Comparison of ENCODE assay signal across 23 cellular contexts in the genomic region with DNA sequence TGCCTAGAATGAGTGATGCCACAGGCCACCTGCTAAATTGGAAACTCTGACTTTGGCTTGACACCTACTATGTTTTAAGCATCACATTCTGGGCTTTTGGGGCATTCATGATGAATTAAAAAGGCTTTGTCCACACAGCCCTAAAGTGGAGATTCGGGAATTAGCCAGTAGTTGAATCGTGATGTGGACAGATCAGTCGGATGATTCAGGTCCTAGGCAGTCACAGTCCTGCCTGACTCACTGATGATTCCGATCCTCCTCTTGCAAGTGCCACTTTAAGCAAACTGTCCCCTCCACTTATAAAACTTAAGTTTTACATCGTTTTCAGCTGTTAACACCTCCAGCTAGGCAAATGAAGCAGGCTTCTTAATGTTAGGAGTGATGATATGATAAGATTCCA.
A peak's percentile ranks its signal among the peaks of the same experiment; 100 is the strongest.
DNase-seq lines count a peak whose midpoint lies in the region; ATAC-seq, FAIRE-seq and TF ChIP-seq lines count a peak whose summit lies in the region.
"Had no signal": no experiment of that assay in that cellular context is flagged by ENCODE, and none has a peak within 500 bp of the region (broad histone marks: within the 10 kb centered on the region; RNA-seq: fewer than 3 reads in every experiment).

No MANE protein-coding gene starts in this region.

- H3K27ac ChIP-seq in ascending aorta (no peak overlapping the region), gastroesophageal sphincter (no peak overlapping the region)
- H3K27ac ChIP-seq: neural progenitor cell, SK-N-MC had no signal

- no peak overlapping the region for H3K4me3 ChIP-seq in bronchial epithelial cell (ENCODE audit: low read depth, low read length)
- no peak overlapping the region for H3K4me3 ChIP-seq in ascending aorta
- no peak overlapping the region for H3K4me3 ChIP-seq in gastroesophageal sphincter
- H3K4me3 ChIP-seq: dorsolateral prefrontal cortex, GM12878, K562, neural progenitor cell, SK-N-MC had no signal

- intact Hi-C loops in ascending aorta (cut with DNase I) = loop anchor here (5.0 kb wide), 1 partner anchor 639 kb away; no protein-coding TSS in a partner anchor

- FAIRE-seq in bronchial epithelial cell (lab: Jason Lieb, UNC) = no peak
- FAIRE-seq: GM12878, K562 had no signal

- no peak for TF ChIP-seq EP300 in gastroesophageal sphincter (IDR thresholded peaks at IDR 0.05)

- ATAC-seq in gastroesophageal sphincter (no peak), GM21825 (IDR thresholded peaks at IDR 0.05; ENCODE audit: unreplicated experiment) (no peak)
- no peak for ATAC-seq in stimulated activated naive B cell treated with anti-CD40 and anti-IgM and Interleukin-4, amounts not matched to agents 10 μg/mL and 1 μg/mL and 100 μg/mL, for 72 hours (replicated peaks)
- ATAC-seq: GM12878; K562; left cardiac atrium; stimulated activated naive CD8-positive, alpha-beta T cell treated with anti-CD3 and anti-CD28 coated beads, Interleukin-15, Interleukin-2, amounts not matched to agents 100 U/mL and 50 U/mL, for 24 hours had no signal

- H3K4me3 Mint-ChIP-seq in stimulated activated naive B cell treated with anti-CD40 and anti-IgM and Interleukin-4, amounts not matched to agents 10 μg/mL and 1 μg/mL and 100 μg/mL, for 72 hours = no peak overlapping the region
- H3K4me3 Mint-ChIP-seq: activated CD4-positive, alpha-beta T cell treated with anti-CD3 and anti-CD28 coated beads, Interleukin-2, amount 10 ng/mL, durations not matched to agents 7 days and 5 days; CD8-positive, alpha-beta memory T cell; neural progenitor cell; type B pancreatic cell had no signal

- DNase-seq in AG08396 (ENCODE audit: low spot score) (peak; percentile 35), LHCN-M2 (ENCODE audit: low read depth) (peak; percentile 22), bronchial epithelial cell (ENCODE audit: low read depth) (peak; percentile 56), kidney tubule cell (ENCODE audit: low spot score) (peak; percentile 59), ascending aorta (ENCODE audit: low spot score in 2 of 2) (no peak)
- DNase-seq in stimulated activated naive B cell treated with anti-CD40 and anti-IgM and Interleukin-4, amounts not matched to agents 10 μg/mL and 1 μg/mL and 100 μg/mL, for 72 hours = no peak
- DNase-seq: activated CD4-positive, alpha-beta T cell treated with anti-CD3 and anti-CD28 coated beads, Interleukin-2, amount 10 ng/mL, durations not matched to agents 7 days and 5 days; activated naive CD4-positive, alpha-beta T cell treated with Interleukin-2 at 50 U/mL for 16 hours; CD8-positive, alpha-beta memory T cell; dorsolateral prefrontal cortex; left cardiac atrium; midbrain; NCI-H1092 treated with DMSO at 0.1 percent for 48 hours; OCI-M1; stimulated activated CD4-positive, alpha-beta T cell treated with anti-CD3 and anti-CD28 coated beads, Interleukin-15, amount 100 ng/mL, for 24 hours; stimulated activated naive CD8-positive, alpha-beta T cell treated with anti-CD3 and anti-CD28 coated beads, Interleukin-15, Interleukin-2, amounts not matched to agents 100 U/mL and 50 U/mL, for 24 hours had no signal

- peaks cover 3% of the 10 kb centered on the region for H3K27me3 ChIP-seq in bronchial epithelial cell (ENCODE audit: control insufficient read depth, insufficient read depth, low read length)
- H3K27me3 ChIP-seq in ascending aorta = no peaks in the 10 kb centered on the region
- peaks cover 10% of the 10 kb centered on the region for H3K27me3 ChIP-seq in gastroesophageal sphincter
- H3K27me3 ChIP-seq: neural progenitor cell had no signal

- H3K36me3 ChIP-seq in bronchial epithelial cell (ENCODE audit: control insufficient read depth, insufficient read depth, low read length) (no peaks in the 10 kb centered on the region), ascending aorta (no peaks in the 10 kb centered on the region), gastroesophageal sphincter (no peaks in the 10 kb centered on the region)

- H3K4me1 Mint-ChIP-seq in stimulated activated naive B cell treated with anti-CD40 and anti-IgM and Interleukin-4, amounts not matched to agents 10 μg/mL and 1 μg/mL and 100 μg/mL, for 72 hours = no peaks in the 10 kb centered on the region
- H3K4me1 Mint-ChIP-seq: activated CD4-positive, alpha-beta T cell treated with anti-CD3 and anti-CD28 coated beads, Interleukin-2, amount 10 ng/mL, durations not matched to agents 7 days and 5 days; CD8-positive, alpha-beta memory T cell had no signal

- H3K27ac Mint-ChIP-seq in stimulated activated naive B cell treated with anti-CD40 and anti-IgM and Interleukin-4, amounts not matched to agents 10 μg/mL and 1 μg/mL and 100 μg/mL, for 72 hours = no peak overlapping the region
- H3K27ac Mint-ChIP-seq: activated CD4-positive, alpha-beta T cell treated with anti-CD3 and anti-CD28 coated beads, Interleukin-2, amount 10 ng/mL, durations not matched to agents 7 days and 5 days; CD8-positive, alpha-beta memory T cell; neural progenitor cell; type B pancreatic cell had no signal

- 71 to 79% methylated on average over 4 to 5 of the region's 5 CpGs for WGBS in gastroesophageal sphincter (ENCODE audit: low coverage in 1 of 2), 2 donors

- no peak for TF ChIP-seq CTCF in bronchial epithelial cell (IDR thresholded peaks at IDR 0.05; ENCODE audit: insufficient read depth, low read length, severe bottlenecking)
- no peak for TF ChIP-seq CTCF in ascending aorta (IDR thresholded peaks at IDR 0.05)
- no peak for TF ChIP-seq CTCF in gastroesophageal sphincter (IDR thresholded peaks at IDR 0.05)

- H3K9me3 Mint-ChIP-seq in stimulated activated naive B cell treated with anti-CD40 and anti-IgM and Interleukin-4, amounts not matched to agents 10 μg/mL and 1 μg/mL and 100 μg/mL, for 72 hours = no peaks in the 10 kb centered on the region
- H3K9me3 Mint-ChIP-seq: activated CD4-positive, alpha-beta T cell treated with anti-CD3 and anti-CD28 coated beads, Interleukin-2, amount 10 ng/mL, durations not matched to agents 7 days and 5 days; neural progenitor cell; type B pancreatic cell had no signal

- no peaks in the 10 kb centered on the region for H3K4me1 ChIP-seq in ascending aorta
- no peaks in the 10 kb centered on the region for H3K4me1 ChIP-seq in gastroesophageal sphincter
- H3K4me1 ChIP-seq: neural progenitor cell had no signal

- no peak for TF ChIP-seq POLR2A in gastroesophageal sphincter (IDR thresholded peaks at IDR 0.05)

- no peaks in the 10 kb centered on the region for H3K36me3 Mint-ChIP-seq in stimulated activated naive B cell treated with anti-CD40 and anti-IgM and Interleukin-4, amounts not matched to agents 10 μg/mL and 1 μg/mL and 100 μg/mL, for 72 hours
- H3K36me3 Mint-ChIP-seq: CD8-positive, alpha-beta memory T cell; neural progenitor cell; type B pancreatic cell had no signal

- H3K27me3 Mint-ChIP-seq in stimulated activated naive B cell treated with anti-CD40 and anti-IgM and Interleukin-4, amounts not matched to agents 10 μg/mL and 1 μg/mL and 100 μg/mL, for 72 hours = peaks cover 8 to 26% of the 10 kb centered on the region in 2 donors

- H3K9me3 ChIP-seq in ascending aorta (no peaks in the 10 kb centered on the region), gastroesophageal sphincter (no peaks in the 10 kb centered on the region)

Comparison
In these comparisons a context has a peak if more than half of its experiments do, and no peak if none do; other contexts are left out.
1. DNase-seq: peak in AG08396 (single experiment), LHCN-M2 (single experiment), bronchial epithelial cell (single experiment) and kidney tubule cell (single experiment); none in ascending aorta (0 of 2) and stimulated activated naive B cell treated with anti-CD40 and anti-IgM and Interleukin-4, amounts not matched to agents 10 μg/mL and 1 μg/mL and 100 μg/mL, for 72 hours (single experiment).